Comparison of ENCODE assay signal across 25 cellular contexts in genomic region chr14:95364481-95365209, GRCh38.
"Had no signal": no experiment of that assay in that cellular context is flagged by ENCODE, and none has a peak within 500 bp of the region (broad histone marks: within the 10 kb centered on the region; RNA-seq: fewer than 3 reads in every experiment).

No MANE protein-coding gene starts in this region.

- H3K4me1 ChIP-seq: uterus had no signal

- H3K27ac Mint-ChIP-seq: activated CD4-positive, alpha-beta memory T cell treated with anti-CD3 and anti-CD28 coated beads for 36 hours; activated CD4-positive, alpha-beta T cell treated with anti-CD3 and anti-CD28 coated beads, Interleukin-2, amount 10 ng/mL, durations not matched to agents 24 days and 14 days; activated T-helper 17 cell treated with anti-CD3 and anti-CD28 coated beads, Interleukin-2, amount 50 U/mL, for 72 hours; natural killer cell; neural progenitor cell had no signal

- H3K4me3 Mint-ChIP-seq: activated CD4-positive, alpha-beta memory T cell treated with anti-CD3 and anti-CD28 coated beads for 36 hours; activated CD4-positive, alpha-beta T cell treated with anti-CD3 and anti-CD28 coated beads, Interleukin-2, amount 10 ng/mL, durations not matched to agents 24 days and 14 days; activated T-cell treated with anti-CD3 and anti-CD28 coated beads, Interleukin-2, amount 50 U/mL, for 4 hours; activated T-helper 17 cell treated with anti-CD3 and anti-CD28 coated beads, Interleukin-2, amount 50 U/mL, for 72 hours; natural killer cell; neural progenitor cell had no signal

- H3K27me3 ChIP-seq: uterus had no signal

- H3K27ac ChIP-seq: neural progenitor cell, spleen, uterus had no signal

- FAIRE-seq: colon, frontal cortex, keratinocyte had no signal

- H3K9me3 Mint-ChIP-seq: activated CD4-positive, alpha-beta memory T cell treated with anti-CD3 and anti-CD28 coated beads for 36 hours; activated CD4-positive, alpha-beta T cell treated with anti-CD3 and anti-CD28 coated beads, Interleukin-2, amount 10 ng/mL, durations not matched to agents 24 days and 14 days; activated T-cell treated with anti-CD3 and anti-CD28 coated beads, Interleukin-2, amount 50 U/mL, for 4 hours; activated T-helper 17 cell treated with anti-CD3 and anti-CD28 coated beads, Interleukin-2, amount 50 U/mL, for 72 hours; natural killer cell; neural progenitor cell had no signal

- H3K4me3 ChIP-seq: neural progenitor cell, spleen, uterus had no signal

- ATAC-seq: activated T-cell treated with anti-CD3 and anti-CD28 coated beads, Interleukin-2, amount 50 U/mL, for 4 hours; activated T-helper 17 cell treated with anti-CD3 and anti-CD28 coated beads, Interleukin-2, amount 50 U/mL, for 72 hours; left cardiac atrium; natural killer cell; right cardiac atrium had no signal

- H3K4me1 Mint-ChIP-seq: activated CD4-positive, alpha-beta T cell treated with anti-CD3 and anti-CD28 coated beads, Interleukin-2, amount 10 ng/mL, durations not matched to agents 24 days and 14 days; activated T-helper 17 cell treated with anti-CD3 and anti-CD28 coated beads, Interleukin-2, amount 50 U/mL, for 72 hours; natural killer cell had no signal

- H3K9ac ChIP-seq: neural progenitor cell had no signal

- H3K36me3 Mint-ChIP-seq: activated CD4-positive, alpha-beta memory T cell treated with anti-CD3 and anti-CD28 coated beads for 36 hours; natural killer cell; neural progenitor cell had no signal

- H3K9me3 ChIP-seq: spleen, uterus had no signal

- H3K36me3 ChIP-seq: neural progenitor cell, spleen, uterus had no signal

- DNase-seq: activated CD4-positive, alpha-beta memory T cell treated with anti-CD3 and anti-CD28 coated beads for 36 hours; activated CD4-positive, alpha-beta T cell treated with anti-CD3 and anti-CD28 coated beads, Interleukin-2, amount 10 ng/mL, durations not matched to agents 24 days and 14 days; activated CD4-positive, CD25-positive, alpha-beta regulatory T cell treated with anti-CD3 and anti-CD28 coated beads, Interleukin-2, amount 50 U/mL, for 72 hours; activated gamma-delta T cell treated with Interleukin-2 at 50 U/mL for 16 hours; activated naive CD4-positive, alpha-beta T cell treated with anti-CD3 and anti-CD28 coated beads, Interleukin-2, amount 50 U/mL, for 16 hours; activated T-cell treated with anti-CD3 and anti-CD28 coated beads, Interleukin-2, amount 50 U/mL, for 4 hours; amniotic stem cell; dermis blood vessel endothelial cell; effector CD4-positive, alpha-beta T cell; glutamatergic neuron; hippocampal formation; left cardiac atrium; midbrain; natural killer cell; right cardiac atrium; spleen; stimulated activated naive CD4-positive, alpha-beta T cell treated with Interleukin-2 at 50 U/mL for 16 hours; T-helper 2 cell; trophoblast cell; uterus had no signal
